In the genomic region with DNA sequence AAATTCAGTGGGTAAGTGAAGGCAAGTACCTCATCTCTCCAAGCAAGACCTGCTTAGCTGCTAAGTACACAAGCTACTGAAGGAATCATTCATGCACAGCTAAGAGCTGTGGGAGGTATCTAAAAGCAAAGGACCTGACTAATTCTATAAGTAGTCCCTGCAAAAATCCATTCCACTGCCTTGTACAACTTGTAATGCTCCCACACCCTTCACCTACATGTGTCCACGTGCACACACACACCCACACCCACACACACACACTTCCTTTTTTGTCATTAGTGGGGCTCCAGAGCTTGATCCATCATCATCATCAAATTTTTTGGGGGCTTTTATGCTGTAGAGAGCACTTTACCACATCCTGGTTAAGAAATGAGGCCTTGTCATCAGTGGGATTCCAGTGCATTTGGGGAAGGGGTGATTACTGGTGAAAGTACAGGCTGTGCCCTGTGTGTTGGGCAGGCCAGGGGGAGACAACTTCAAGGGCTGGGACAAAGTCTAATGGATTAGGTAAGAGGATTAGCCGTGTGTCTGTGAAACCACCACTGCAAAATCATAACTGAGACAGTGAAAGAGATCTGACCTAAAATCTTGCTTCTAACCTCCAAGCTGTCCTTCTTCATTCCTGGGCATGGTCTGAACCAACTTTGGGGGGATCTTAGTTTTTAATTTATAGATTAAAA, we compare ENCODE assay signal across 2 cellular contexts.
TF ChIP-seq lines count a peak whose summit lies in the region.

No MANE protein-coding gene starts in this region.

TF ChIP-seq in GM12878, 131 proteins besides CTCF, POLR2A, EP300 and RAD21 (continued from another document):
- TF ChIP-seq SPI1 (IDR thresholded peaks at IDR 0.05; ENCODE audit: borderline replicate concordance, insufficient read depth, low read depth, low read length): peak; percentile 78
- TF ChIP-seq MTA3 (IDR thresholded peaks at IDR 0.05; ENCODE audit: borderline replicate concordance, low read length): 0 out of 2 replicates have a peak, but pooled peaks have one; percentile 67
- TF ChIP-seq IKZF1 (conservative IDR thresholded peaks at IDR 0.05): 0 out of 2 replicates have a peak, but pooled peaks have one; percentile 19
- TF ChIP-seq JUNB (IDR thresholded peaks at IDR 0.05): peak; percentile 45; the same call in 1 of the 2 replicates
- peak; percentile 56 for TF ChIP-seq DPF2 (IDR thresholded peaks at IDR 0.05)
- peak in 1 of 2 experiments; percentile 46; a peak in 1 of 3 replicates for TF ChIP-seq EGR1 (IDR thresholded peaks at IDR 0.05; ENCODE audit: borderline replicate concordance in 1 of 2, low read depth in 2 of 2, low read length in 2 of 2)
- peak; percentile 43 for TF ChIP-seq MEF2B (IDR thresholded peaks at IDR 0.05; ENCODE audit: partially characterized antibody, poor library complexity, severe bottlenecking)
- TF ChIP-seq ATF7 (IDR thresholded peaks at IDR 0.05; ENCODE audit: low read depth): peak; percentile 38; the same call in 1 of the 2 replicates
- TF ChIP-seq BHLHE40 (IDR thresholded peaks at IDR 0.05; ENCODE audit: borderline replicate concordance in 1 of 2, low read depth in 2 of 2, low read length in 1 of 2): peak; percentile 57 to 72
- peak in 1 of 2 experiments; percentile 39; a peak in 1 of 4 replicates for TF ChIP-seq IKZF2 (IDR thresholded peaks at IDR 0.05)
- TF ChIP-seq MEF2A (IDR thresholded peaks at IDR 0.05; ENCODE audit: insufficient read depth, low read depth, low read length): 0 out of 2 replicates have a peak, but pooled peaks have one; percentile 35
- TF ChIP-seq ATF2 (IDR thresholded peaks at IDR 0.05; ENCODE audit: low read length): 0 out of 2 replicates have a peak, but pooled peaks have one; percentile 28
- TF ChIP-seq CREB1 (IDR thresholded peaks at IDR 0.05; ENCODE audit: low read depth): peak; percentile 19; the same call in 1 of the 2 replicates
- TF ChIP-seq NFIC (IDR thresholded peaks at IDR 0.05; ENCODE audit: low read depth, low read length): peak; percentile 71; the same call in 1 of the 2 replicates
- peak; percentile 26; the same call in 1 of the 2 replicates for TF ChIP-seq MTA2 (IDR thresholded peaks at IDR 0.05; ENCODE audit: low read depth)

TF ChIP-seq in liver, 16 proteins besides CTCF, POLR2A, EP300 and RAD21 (continued from another document):
- TF ChIP-seq RXRA (IDR thresholded peaks at IDR 0.05): peak; percentile 54 to 63
